Comparison of ENCODE assay signal across 1 cellular context in genomic region chr13:24459234-24459633, GRCh38.
TF ChIP-seq lines count a peak whose summit lies in the region.

No MANE protein-coding gene starts in this region.

TF ChIP-seq in GM23338, 12 proteins besides CTCF, POLR2A, EP300 and RAD21 (continued from another document):
- no peak for TF ChIP-seq ZNF462 (CRISPR knock-in tag; IDR thresholded peaks at IDR 0.05)
- no peak for TF ChIP-seq REST (IDR thresholded peaks at IDR 0.05; ENCODE audit: unreplicated experiment)
TF ChIP-seq in GM23338: peak in this region for 0.
